ENCODE assay signal across 26 cellular contexts in genomic region chr1:248140846-248141245, GRCh38. TPM values are rescaled to one million over a fixed set of nuclear protein-coding genes. Genes with fewer than 3 reads are reported as not detected.
"Had no signal": no experiment of that assay in that cellular context is flagged by ENCODE, and none has a peak within 500 bp of the region (broad histone marks: within the 10 kb centered on the region; RNA-seq: fewer than 3 reads in every experiment).

No MANE protein-coding gene starts in this region.

- H3K9ac ChIP-seq: KMS-11, SK-N-SH had no signal

- H3K27me3 ChIP-seq: MG63, SJSA1 had no signal

- H3K9me2 ChIP-seq: SK-N-SH had no signal

- H3K4me1 ChIP-seq: SJSA1 had no signal

- H3K4me3 ChIP-seq: K562, MG63, SJSA1 had no signal

- FAIRE-seq: HTR-8/SVneo, K562 had no signal

- H3K27ac ChIP-seq: KMS-11, SJSA1 had no signal

- ATAC-seq: K562, Panc1, T-helper 17 cell had no signal

- H3K4me2 ChIP-seq: KMS-11, SK-N-SH had no signal

- H3K9me3 ChIP-seq: MG63, SJSA1, SK-N-SH had no signal

- DNase-seq: Kasumi-1, MG63, NCI-H1092 treated with DMSO at 0.1 percent for 48 hours, NCI-H1436, NCI-H187, NCI-H2029, NCI-H2081 treated with DMSO at 0.1 percent for 48 hours, NCI-H2171, NCI-H226, NCI-H446, NCI-H510A, NCI-H524 treated with DMSO at 0.1 percent for 48 hours, NCI-H69, NCI-H774, Right ventricle myocardium superior, SIG-M5, SK-N-SH, SW 1271, T-helper 1 cell, T-helper 17 cell had no signal

- H3K36me3 ChIP-seq: MG63, SJSA1 had no signal

RNA-seq across cellular contexts. Expression of gene OR2M5, which starts 4.1 kb away (rescaled TPM):
- total RNA-seq: K562, Right ventricle myocardium superior, RPMI7951, SJSA1, T-helper 17 cell had no signal

RNA-seq across cellular contexts. Expression of gene OR2M2, which starts 33.8 kb away (rescaled TPM):
- total RNA-seq: K562, Right ventricle myocardium superior, RPMI7951, SJSA1, T-helper 17 cell had no signal

RNA-seq across cellular contexts. Expression of gene OR2L13, which starts 45.9 kb away (rescaled TPM):
- total RNA-seq: K562, Right ventricle myocardium superior, RPMI7951, SJSA1 had no signal

RNA-seq across cellular contexts. Expression of gene OR2M3, which starts 56.2 kb away (rescaled TPM):
- total RNA-seq: K562, Right ventricle myocardium superior, RPMI7951, SJSA1, T-helper 17 cell had no signal
